In the genomic region with DNA sequence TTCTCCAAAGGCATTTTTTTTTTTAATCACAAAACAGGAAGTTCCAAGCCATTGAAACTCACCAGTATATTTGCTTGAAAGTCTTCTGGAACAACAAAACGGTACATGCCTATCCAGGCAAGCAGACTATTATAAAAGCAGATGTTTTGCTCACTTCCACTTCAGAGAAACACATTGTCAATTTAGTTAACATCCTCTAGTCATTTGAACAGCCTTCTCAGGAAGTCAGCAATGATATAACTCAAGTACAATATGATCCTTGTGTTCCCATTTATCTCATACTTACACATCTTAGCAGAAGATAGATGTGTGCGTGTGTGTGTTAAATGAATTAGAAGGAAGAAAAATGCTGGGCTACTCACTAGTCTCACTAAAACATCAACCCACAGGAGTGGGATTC, we compare ENCODE assay signal across 16 cellular contexts. TPM values are rescaled to one million over a fixed set of nuclear protein-coding genes. Genes with fewer than 3 reads are reported as not detected.
A peak's percentile ranks its signal among the peaks of the same experiment; 100 is the strongest.
DNase-seq lines count a peak whose midpoint lies in the region; ATAC-seq and TF ChIP-seq lines count a peak whose summit lies in the region.
"Had no signal": no experiment of that assay in that cellular context is flagged by ENCODE, and none has a peak within 500 bp of the region (broad histone marks: within the 10 kb centered on the region; RNA-seq: fewer than 3 reads in every experiment).

No MANE protein-coding gene starts in this region.

- no peaks in the 10 kb centered on the region for H4K20me1 ChIP-seq in KMS-11 (ENCODE audit: insufficient read depth)

- intact Hi-C loops in heart right ventricle (cut with DNase I) (no loop called here), Right ventricle myocardium superior (cut with DNase I) (no loop called here), right cardiac atrium (cut with DNase I) (no loop called here), stomach (cut with DNase I; ENCODE audit: low total_unique reads) (no loop called here)

- peak in 7 of 8 donors; percentile 31 to 81 (median 45) for ATAC-seq in heart right ventricle
- no peak for ATAC-seq in Right ventricle myocardium superior (ENCODE audit: poor library complexity)
- ATAC-seq in right cardiac atrium, result no peak
- no peak for ATAC-seq in stimulated activated naive CD8-positive, alpha-beta T cell treated with anti-CD3 and anti-CD28 coated beads, Interleukin-15, Interleukin-2, amounts not matched to agents 100 U/mL and 50 U/mL, for 24 hours
- ATAC-seq: GM23338 had no signal

- no peak overlapping the region for H2AFZ ChIP-seq in KMS-11 (ENCODE audit: low read depth)
- H2AFZ ChIP-seq: GM23338 had no signal

- no peak overlapping the region for H3K9ac ChIP-seq in KMS-11

- DNase-seq in heart right ventricle (no peak), Right ventricle myocardium superior (no peak), right cardiac atrium (no peak), H4 (ENCODE audit: low spot score) (no peak), stomach (no peak)
- DNase-seq in stimulated activated naive CD8-positive, alpha-beta T cell treated with anti-CD3 and anti-CD28 coated beads, Interleukin-15, Interleukin-2, amounts not matched to agents 100 U/mL and 50 U/mL, for 24 hours, result no peak
- DNase-seq: BE2C; C1 segment of cervical spinal cord; Caco-2; CD4-positive, CD25-positive, alpha-beta regulatory T cell; CD8-positive, alpha-beta memory T cell; H9; HFFc6 had no signal

- H3K36me3 ChIP-seq in heart right ventricle (no peaks in the 10 kb centered on the region), KMS-11 (ENCODE audit: insufficient read depth) (no peaks in the 10 kb centered on the region), stomach (no peaks in the 10 kb centered on the region)
- H3K36me3 ChIP-seq: BE2C had no signal

- 0 out of 2 replicates have a peak overlapping the region, but pooled peaks have one; percentile 56 for H3K4me2 ChIP-seq in KMS-11
- H3K4me2 ChIP-seq: GM23338 had no signal

- TF ChIP-seq CTCF in heart right ventricle (IDR thresholded peaks at IDR 0.05), result no peak
- no peak for TF ChIP-seq CTCF in KMS-11 (conservative IDR thresholded peaks at IDR 0.05; ENCODE audit: low read depth, low read length)
- no peak for TF ChIP-seq CTCF in stomach (IDR thresholded peaks at IDR 0.05)

- no peak for TF ChIP-seq EP300 in stomach (IDR thresholded peaks at IDR 0.05)

- H3K4me3 ChIP-seq in heart right ventricle (no peak overlapping the region), KMS-11 (IDR thresholded peaks at IDR 0.05; ENCODE audit: insufficient read depth, low read depth, low read length) (no peak overlapping the region), right cardiac atrium (ENCODE audit: low read length) (no peak overlapping the region), stomach (no peak overlapping the region)
- H3K4me3 ChIP-seq: GM23338 had no signal

- no peaks in the 10 kb centered on the region for H3K9me3 ChIP-seq in heart right ventricle
- H3K9me3 ChIP-seq in right cardiac atrium (ENCODE audit: control insufficient read depth, low read length), result no peaks in the 10 kb centered on the region
- no peaks in the 10 kb centered on the region for H3K9me3 ChIP-seq in stomach
- H3K9me3 ChIP-seq: BE2C, Caco-2 had no signal

- H3K79me2 ChIP-seq in KMS-11 (ENCODE audit: insufficient read depth, low read depth), result no peaks in the 10 kb centered on the region

- peaks cover 0 to 36% (median 13%) of the 10 kb centered on the region in 9 donors for H3K4me1 ChIP-seq in heart right ventricle
- H3K4me1 ChIP-seq in KMS-11 (ENCODE audit: low read depth, poor library complexity, severe bottlenecking), result peaks cover 78% of the 10 kb centered on the region
- H3K4me1 ChIP-seq in right cardiac atrium (ENCODE audit: control insufficient read depth, insufficient read depth, low read length), result peaks cover 4% of the 10 kb centered on the region
- H3K4me1 ChIP-seq in stomach, result peaks cover 26 to 76% (median 47%) of the 10 kb centered on the region in 4 donors
- H3K4me1 ChIP-seq: BE2C had no signal

- TF ChIP-seq POLR2A in stomach (IDR thresholded peaks at IDR 0.05), result no peak

- H3K27me3 ChIP-seq in heart right ventricle, result no peaks in the 10 kb centered on the region
- no peaks in the 10 kb centered on the region for H3K27me3 ChIP-seq in KMS-11 (ENCODE audit: insufficient read depth, low read depth)
- H3K27me3 ChIP-seq in right cardiac atrium (ENCODE audit: control insufficient read depth, insufficient read depth), result no peaks in the 10 kb centered on the region
- no peaks in the 10 kb centered on the region for H3K27me3 ChIP-seq in stomach
- H3K27me3 ChIP-seq: BE2C had no signal

- 59 to 65% methylated on average over 2 of the region's 2 CpGs for WGBS in heart right ventricle, 2 donors
- WGBS in right cardiac atrium, result 62% methylated on average over 2 of the region's 2 CpGs
- 32 to 75% (median 66%) methylated on average over 2 of the region's 2 CpGs for WGBS in stomach, 5 donors

- H3K27ac ChIP-seq in heart right ventricle, result peak overlapping the region in 8 of 10 donors; percentile 9 to 65 (median 48)
- no peak overlapping the region for H3K27ac ChIP-seq in KMS-11
- H3K27ac ChIP-seq in right cardiac atrium (ENCODE audit: low read length), result peak overlapping the region; percentile 51
- H3K27ac ChIP-seq in stomach, result peak overlapping the region in 1 of 5 donors; percentile 22
- H3K27ac ChIP-seq: HL-60 had no signal

RNA-seq across cellular contexts. Expression of a gene that starts 30.4 kb away (rescaled TPM):
- total RNA-seq in heart right ventricle (10 to 100 TPM; 13.1 to 27.7 (median 17.7) TPM), Right ventricle myocardium superior (15.5 TPM), right cardiac atrium (10 to 100 TPM; 23.2 to 29.9 (median 27.1) TPM), stomach (100 to 1,000 TPM in 4 of 5 donors, 10 to 100 TPM in 1; 35.3 to 379 (median 246) TPM)
- polyA plus RNA-seq in heart right ventricle (10 to 100 TPM in 1 of 2 donors, 1 to 10 TPM in 1; 7.0 to 11.0 TPM), right cardiac atrium (8.2 TPM), stomach (10 to 100 TPM; 28.6 to 45.9 (median 39.1) TPM)
- total RNA-seq in H4 (2014; rRNA removed; shearing (Covaris generic)), result 22.8 and 32.4 TPM in 2 replicates
- total RNA-seq: CD4-positive, CD25-positive, alpha-beta regulatory T cell; CD8-positive, alpha-beta memory T cell had no signal
- polyA plus RNA-seq: CD8-positive, alpha-beta memory T cell had no signal

Comparison
In these comparisons a context has a peak if more than half of its experiments do, and no peak if none do; other contexts are left out.
1. ATAC-seq: peak in heart right ventricle (7 of 8); none in Right ventricle myocardium superior (single experiment), right cardiac atrium (0 of 2) and stimulated activated naive CD8-positive, alpha-beta T cell treated with anti-CD3 and anti-CD28 coated beads, Interleukin-15, Interleukin-2, amounts not matched to agents 100 U/mL and 50 U/mL, for 24 hours (single experiment).